Comparison of ENCODE assay signal across 19 cellular contexts in the genomic region with DNA sequence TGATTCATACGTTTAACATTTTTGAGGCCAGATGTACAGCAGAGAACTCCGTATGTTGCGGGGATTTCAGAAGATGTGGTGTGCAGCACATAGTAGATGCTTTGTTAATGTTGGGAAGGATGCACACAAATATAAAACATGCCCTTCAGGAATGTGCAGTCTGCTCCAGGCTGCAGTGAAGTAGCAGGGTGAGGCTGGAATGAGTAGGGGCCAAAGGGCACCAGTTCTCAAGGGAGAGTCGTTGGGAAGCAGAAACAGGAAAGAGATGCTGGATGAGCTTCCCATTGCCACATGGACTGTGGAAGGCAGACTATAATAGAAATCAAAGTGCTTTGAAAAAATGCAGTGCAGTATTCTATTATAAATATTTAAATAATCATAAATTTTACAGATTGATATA.
"Had no signal": no experiment of that assay in that cellular context is flagged by ENCODE, and none has a peak within 500 bp of the region (broad histone marks: within the 10 kb centered on the region; RNA-seq: fewer than 3 reads in every experiment).

No MANE protein-coding gene starts in this region.

- DNase-seq: activated B cell treated with CpG ODN at 0.5 μM for 24 hours; activated CD4-positive, alpha-beta T cell treated with anti-CD3 and anti-CD28 coated beads for 48 hours; activated CD8-positive, alpha-beta memory T cell treated with anti-CD3 and anti-CD28 coated beads, Interleukin-2, amount 50 U/mL, for 4 hours; activated CD8-positive, alpha-beta T cell treated with anti-CD3 and anti-CD28 coated beads, Interleukin-2, amount 10 ng/mL, durations not matched to agents 7 days and 5 days; activated gamma-delta T cell treated with Interleukin-2 at 50 U/mL for 16 hours; activated naive CD8-positive, alpha-beta T cell treated with anti-CD3 and anti-CD28 coated beads, Interleukin-2, amount 10 ng/mL, durations not matched to agents 7 days and 5 days; anterior cingulate cortex; brain microvascular endothelial cell; effector CD8-positive, alpha-beta T cell; heart right ventricle; left ventricle myocardium superior; stimulated activated CD4-positive, alpha-beta T cell treated with anti-CD3 and anti-CD28 coated beads, Interleukin-1b, Interleukin-23, amount 100 ng/mL, for 48 hours; stimulated activated naive CD8-positive, alpha-beta T cell treated with anti-CD3 and anti-CD28 coated beads, Interleukin-15, amount 100 ng/mL, for 72 hours; T-helper 2 cell; upper lobe of right lung had no signal

- H3K27me3 Mint-ChIP-seq: progenitor cell of endocrine pancreas had no signal

- H3K36me3 Mint-ChIP-seq: activated naive CD8-positive, alpha-beta T cell treated with anti-CD3 and anti-CD28 coated beads, Interleukin-2, amount 10 ng/mL, durations not matched to agents 7 days and 5 days; memory B cell had no signal

- ATAC-seq: activated CD8-positive, alpha-beta T cell treated with anti-CD3 and anti-CD28 coated beads, Interleukin-2, amount 10 ng/mL, durations not matched to agents 7 days and 5 days; heart right ventricle; left ventricle myocardium superior; stimulated activated naive CD8-positive, alpha-beta T cell treated with anti-CD3 and anti-CD28 coated beads, Interleukin-15, amount 100 ng/mL, for 72 hours; upper lobe of right lung had no signal

- H3K4me1 Mint-ChIP-seq: activated B cell treated with CpG ODN at 0.5 μM for 24 hours; activated naive CD8-positive, alpha-beta T cell treated with anti-CD3 and anti-CD28 coated beads, Interleukin-2, amount 10 ng/mL, durations not matched to agents 7 days and 5 days; central memory CD8-positive, alpha-beta T cell; memory B cell; stimulated activated naive CD8-positive, alpha-beta T cell treated with anti-CD3 and anti-CD28 coated beads, Interleukin-15, amount 100 ng/mL, for 72 hours had no signal

- H3K4me3 Mint-ChIP-seq: activated B cell treated with CpG ODN at 0.5 μM for 24 hours; activated CD8-positive, alpha-beta T cell treated with anti-CD3 and anti-CD28 coated beads, Interleukin-2, amount 10 ng/mL, durations not matched to agents 7 days and 5 days; activated naive CD8-positive, alpha-beta T cell treated with anti-CD3 and anti-CD28 coated beads, Interleukin-2, amount 10 ng/mL, durations not matched to agents 7 days and 5 days; central memory CD8-positive, alpha-beta T cell; memory B cell; stimulated activated naive CD8-positive, alpha-beta T cell treated with anti-CD3 and anti-CD28 coated beads, Interleukin-15, amount 100 ng/mL, for 72 hours had no signal

- H3K27me3 ChIP-seq: brain microvascular endothelial cell, heart right ventricle, right atrium auricular region, upper lobe of right lung had no signal

- H3K27ac Mint-ChIP-seq: activated B cell treated with CpG ODN at 0.5 μM for 24 hours; activated CD8-positive, alpha-beta T cell treated with anti-CD3 and anti-CD28 coated beads, Interleukin-2, amount 10 ng/mL, durations not matched to agents 7 days and 5 days; activated naive CD8-positive, alpha-beta T cell treated with anti-CD3 and anti-CD28 coated beads, Interleukin-2, amount 10 ng/mL, durations not matched to agents 7 days and 5 days; memory B cell; progenitor cell of endocrine pancreas; stimulated activated naive CD8-positive, alpha-beta T cell treated with anti-CD3 and anti-CD28 coated beads, Interleukin-15, amount 100 ng/mL, for 72 hours had no signal

- H3K9me3 Mint-ChIP-seq: activated B cell treated with CpG ODN at 0.5 μM for 24 hours; activated naive CD8-positive, alpha-beta T cell treated with anti-CD3 and anti-CD28 coated beads, Interleukin-2, amount 10 ng/mL, durations not matched to agents 7 days and 5 days; central memory CD8-positive, alpha-beta T cell; memory B cell; stimulated activated naive CD8-positive, alpha-beta T cell treated with anti-CD3 and anti-CD28 coated beads, Interleukin-15, amount 100 ng/mL, for 72 hours had no signal

- H3K36me3 ChIP-seq: brain microvascular endothelial cell, heart right ventricle, right atrium auricular region, upper lobe of right lung had no signal

- H3K4me3 ChIP-seq: heart right ventricle, right atrium auricular region, upper lobe of right lung had no signal

- H3K9me3 ChIP-seq: heart right ventricle, right atrium auricular region, upper lobe of right lung had no signal

- H3K27ac ChIP-seq: brain microvascular endothelial cell, right atrium auricular region, upper lobe of right lung had no signal
